In genomic region chr10:42553064-42553407, GRCh38 we compare ENCODE assay signal across 8 cellular contexts.
A peak's percentile ranks its signal among the peaks of the same experiment; 100 is the strongest.
DNase-seq lines count a peak whose midpoint lies in the region; TF ChIP-seq lines count a peak whose summit lies in the region.

No MANE protein-coding gene starts in this region.

- H3K4me3 ChIP-seq in GM12864 (ENCODE audit: low read depth, low read length) (peak overlapping the region; percentile 75), H7 (ENCODE audit: insufficient read depth, low read depth, low read length) (peak overlapping the region; percentile 33), NT2/D1 (ENCODE audit: insufficient read length, low read depth) (peak overlapping the region; percentile 62), epithelial cell of proximal tubule (ENCODE audit: low read depth, low read length) (peak overlapping the region; percentile 67), osteoblast (ENCODE audit: insufficient read depth, low read length) (peak overlapping the region; percentile 89)

- peak overlapping the region; percentile 61 for H3K9ac ChIP-seq in NT2/D1 (ENCODE audit: insufficient read length, low read depth)

- H2AFZ ChIP-seq in osteoblast (ENCODE audit: low read length): peak overlapping the region; percentile 99

- H3K27ac ChIP-seq in osteoblast (ENCODE audit: low read depth, low read length): no peak overlapping the region

- H3K9me3 ChIP-seq in NT2/D1 (ENCODE audit: insufficient read depth, low read length) (no peaks in the 10 kb centered on the region), osteoblast (ENCODE audit: low read depth, low read length) (no peaks in the 10 kb centered on the region)

- TF ChIP-seq CTCF in GM12864 (IDR thresholded peaks at IDR 0.05; ENCODE audit: low read depth, low read length, missing control alignments): no peak
- TF ChIP-seq CTCF in epithelial cell of proximal tubule (conservative IDR thresholded peaks at IDR 0.05; ENCODE audit: low read depth, low read length): no peak
- TF ChIP-seq CTCF in osteoblast (IDR thresholded peaks at IDR 0.05; ENCODE audit: extremely low read depth, low read depth, low read length): no peak

- DNase-seq in GM12864 (ENCODE audit: low read depth) (no peak), H7 (no peak), NT2/D1 (ENCODE audit: low read depth, low spot score) (no peak), epithelial cell of proximal tubule (ENCODE audit: low read depth) (no peak), osteoblast (ENCODE audit: insufficient read length, low spot score, missing footprints) (no peak), NOMO-1 (lab: John Stamatoyannopoulos, UW; ENCODE audit: unreplicated experiment in 2 of 2) (no peak), foreskin melanocyte (no peak)
- no peak for DNase-seq in effector CD4-positive, alpha-beta T cell

- peak overlapping the region; percentile 73 for H3K4me2 ChIP-seq in osteoblast (ENCODE audit: insufficient read depth, low read length)

- H3K79me2 ChIP-seq in osteoblast (ENCODE audit: insufficient read depth, low read length): peaks cover 8% of the 10 kb centered on the region

- H3K36me3 ChIP-seq in H7 (replicated peaks; ENCODE audit: control insufficient read depth, insufficient read depth, low read length): no peaks in the 10 kb centered on the region
- no peaks in the 10 kb centered on the region for H3K36me3 ChIP-seq in NT2/D1 (ENCODE audit: insufficient read depth, insufficient read length, low read length)
- no peaks in the 10 kb centered on the region for H3K36me3 ChIP-seq in osteoblast (ENCODE audit: insufficient read depth, low read length)

- H4K20me1 ChIP-seq in osteoblast (ENCODE audit: insufficient read depth, low read length): no peaks in the 10 kb centered on the region

- H3K27me3 ChIP-seq in H7 (ENCODE audit: control insufficient read depth, insufficient read depth, low read length): peaks cover 5% of the 10 kb centered on the region
- peaks cover 9% of the 10 kb centered on the region for H3K27me3 ChIP-seq in NT2/D1 (ENCODE audit: insufficient read depth, insufficient read length)
- no peaks in the 10 kb centered on the region for H3K27me3 ChIP-seq in osteoblast (ENCODE audit: insufficient read depth, low read length)

- no peaks in the 10 kb centered on the region for H3K4me1 ChIP-seq in NT2/D1 (ENCODE audit: insufficient read depth, insufficient read length)
- peaks cover 7% of the 10 kb centered on the region for H3K4me1 ChIP-seq in osteoblast (ENCODE audit: insufficient read depth, low read length)

Comparison
In these comparisons a context has a peak if more than half of its experiments do, and no peak if none do; other contexts are left out.
1. H3K4me3 ChIP-seq: peak in every context shown above with its lines; median percentile 89 in osteoblast; 75 in GM12864; 67 in epithelial cell of proximal tubule; 62 in NT2/D1; 33 in H7.